ENCODE assay signal across 18 cellular contexts in genomic region chr3:23086831-23087230, GRCh38.
"Had no signal": no experiment of that assay in that cellular context is flagged by ENCODE, and none has a peak within 500 bp of the region (broad histone marks: within the 10 kb centered on the region; RNA-seq: fewer than 3 reads in every experiment).

No MANE protein-coding gene starts in this region.

- H3K9me3 ChIP-seq: SJSA1 had no signal

- H3K27me3 ChIP-seq: SJSA1 had no signal

- H3K27ac ChIP-seq: RWPE1, SJSA1, SK-N-MC had no signal

- H3K4me3 ChIP-seq: SJSA1, SK-N-MC had no signal

- ATAC-seq: Panc1 had no signal

- DNase-seq: KBM-7, NCI-H1092, NCI-H1105 treated with DMSO at 0.1 percent for 48 hours, NCI-H1417 treated with DMSO at 0.1 percent for 48 hours, NCI-H146, NCI-H1694 treated with DMSO at 0.1 percent for 48 hours, NCI-H1930, NCI-H2081, NCI-H2107, NCI-H2227 treated with DMSO at 0.1 percent for 48 hours, NCI-H524, NCI-H526 treated with DMSO at 0.1 percent for 48 hours, NCI-H748 treated with DMSO at 0.1 percent for 48 hours, SHP77 treated with DMSO at 0.1 percent for 48 hours had no signal

- H3K36me3 ChIP-seq: SJSA1 had no signal
